ENCODE assay signal across 20 cellular contexts in the genomic region with DNA sequence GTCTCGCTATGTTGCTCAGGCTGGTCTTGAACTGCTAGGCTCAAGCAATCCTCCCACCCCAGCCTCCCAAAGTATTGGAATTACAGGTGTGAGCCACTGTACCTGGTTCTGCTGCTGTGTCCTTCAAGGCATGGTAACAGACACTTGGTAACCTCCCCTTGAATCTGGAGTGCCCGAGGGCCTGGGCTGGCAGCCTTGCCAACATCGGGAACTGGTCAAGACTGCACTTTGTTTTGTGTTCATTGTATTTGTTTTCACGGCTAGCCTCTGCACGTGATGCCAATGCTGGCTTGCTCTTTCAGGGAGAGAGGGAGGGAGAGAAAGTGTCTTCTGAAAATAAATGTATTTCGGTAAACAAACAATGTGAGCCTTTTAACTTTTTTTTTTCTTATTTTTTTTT. TPM values are rescaled to one million over a fixed set of nuclear protein-coding genes. Genes with fewer than 3 reads are reported as not detected.
DNase-seq lines count a peak whose midpoint lies in the region; ATAC-seq, FAIRE-seq and TF ChIP-seq lines count a peak whose summit lies in the region.
"Had no signal": no experiment of that assay in that cellular context is flagged by ENCODE, and none has a peak within 500 bp of the region (broad histone marks: within the 10 kb centered on the region; RNA-seq: fewer than 3 reads in every experiment).

No MANE protein-coding gene starts in this region.

- no peaks in the 10 kb centered on the region for H3K27me3 Mint-ChIP-seq in T-helper 2 cell treated with Interferon-gamma antibody and Interleukin-4, amounts not matched to agents 5 μg/mL and 100 μg/mL, for 36 hours (ENCODE audit: low read depth)
- H3K27me3 Mint-ChIP-seq: CD4-positive, alpha-beta memory T cell; naive thymus-derived CD8-positive, alpha-beta T cell had no signal

- ATAC-seq in K562, result no peak
- ATAC-seq in left lung, result peak; percentile 79
- ATAC-seq in HG03432 (IDR thresholded peaks at IDR 0.05; ENCODE audit: unreplicated experiment), result no peak
- ATAC-seq: A549; naive thymus-derived CD8-positive, alpha-beta T cell; Right ventricle myocardium inferior had no signal

- peak overlapping the region; percentile 62 for H3K27ac Mint-ChIP-seq in T-helper 2 cell treated with Interferon-gamma antibody and Interleukin-4, amounts not matched to agents 5 μg/mL and 100 μg/mL, for 36 hours
- H3K27ac Mint-ChIP-seq: T-helper 1 cell treated with Interleukin-12 subunit alpha and Interleukin-12 subunit beta and Interleukin-4 antibody, amounts not matched to agents 30 μg/mL and 1 μg/mL, for 36 hours had no signal

- CTCF ChIA-PET in K562 (lab: Yijun Ruan, JAX; ENCODE audit: low intra/inter-chr PET ratio), result no interaction called here

- H3K36me3 ChIP-seq in K562 (ENCODE audit: control insufficient read depth, insufficient read depth, low read length) (no peaks in the 10 kb centered on the region), left lung (no peaks in the 10 kb centered on the region)
- H3K36me3 ChIP-seq: brain microvascular endothelial cell, MG63 had no signal

- H3K4me1 ChIP-seq in K562 (replicated peaks in 1 of 2; ENCODE audit: control insufficient read depth in 2 of 2, insufficient read depth in 2 of 2, low read length in 2 of 2) (peaks cover 0 to 5% of the 10 kb centered on the region in 2 experiments; a peak in 1 of 5 replicates), left lung (no peaks in the 10 kb centered on the region)
- H3K4me1 ChIP-seq: A549, sigmoid colon had no signal

- H3K4me1 Mint-ChIP-seq in T-helper 2 cell treated with Interferon-gamma antibody and Interleukin-4, amounts not matched to agents 5 μg/mL and 100 μg/mL, for 36 hours (ENCODE audit: low read depth), result no peaks in the 10 kb centered on the region

- WGBS in K562 (ENCODE audit: insufficient coverage, low coverage, missing lambda C conversion rate), result 26% methylated on average over 6 of the region's 6 CpGs

- DNase-seq in T-helper 2 cell treated with Interferon-gamma antibody and Interleukin-4, amounts not matched to agents 5 μg/mL and 100 μg/mL, for 36 hours (ENCODE audit: low spot score), result no peak
- no peak for DNase-seq in T-helper 2 cell
- no peak for DNase-seq in K562 (ENCODE audit: extremely low read depth in 1 of 4, low spot score in 3 of 4)
- DNase-seq in left lung, result no peak
- no peak for DNase-seq in NCI-H345 treated with DMSO at 0.1 percent for 48 hours (lab: John Stamatoyannopoulos, UW; ENCODE audit: unreplicated experiment)
- DNase-seq in NCI-H1092 treated with DMSO at 0.1 percent for 48 hours (lab: John Stamatoyannopoulos, UW), result no peak
- DNase-seq: activated naive CD4-positive, alpha-beta T cell treated with Interleukin-2 at 50 U/mL for 16 hours; brain microvascular endothelial cell; CD4-positive, alpha-beta memory T cell; effector CD8-positive, alpha-beta T cell; MG63; naive thymus-derived CD8-positive, alpha-beta T cell; sigmoid colon; stimulated activated CD4-positive, alpha-beta T cell treated with anti-CD3 and anti-CD28 coated beads, Interleukin-4, amount 100 ng/mL, for 4 hours had no signal

- FAIRE-seq in K562 (lab: Jason Lieb, UNC), result no peak
- FAIRE-seq: A549 had no signal

- H2AFZ ChIP-seq in K562 (ENCODE audit: low read depth, low read length), result no peak overlapping the region

- TF ChIP-seq EP300 in K562 (IDR thresholded peaks at IDR 0.05; ENCODE audit: low read length), result no peak

- TF ChIP-seq RAD21 in K562 (CRISPR knock-in tag; conservative IDR thresholded peaks at IDR 0.05 in 1 of 2, IDR thresholded peaks at IDR 0.05 in 1 of 2), result no peak

- intact Hi-C loops in K562 (cut with micrococcal nuclease) (no loop called here), left lung (cut with DNase I) (no loop called here)

- BruUV-seq in K562 (replicated peaks; lab: Mats Ljungman, UMichigan), result no TSS peak

- no peaks in the 10 kb centered on the region for H3K9me3 Mint-ChIP-seq in T-helper 2 cell treated with Interferon-gamma antibody and Interleukin-4, amounts not matched to agents 5 μg/mL and 100 μg/mL, for 36 hours
- H3K9me3 Mint-ChIP-seq: CD4-positive, alpha-beta memory T cell; naive thymus-derived CD8-positive, alpha-beta T cell; T-helper 1 cell treated with Interleukin-12 subunit alpha and Interleukin-12 subunit beta and Interleukin-4 antibody, amounts not matched to agents 30 μg/mL and 1 μg/mL, for 36 hours had no signal

- no peak for TF ChIP-seq CTCF in K562 (IDR thresholded peaks at IDR 0.05 in 2 of 3, conservative IDR thresholded peaks at IDR 0.05 in 1 of 3; ENCODE audit: insufficient read depth in 2 of 3, low read depth in 1 of 3, low read length in 3 of 3)
- no peak for TF ChIP-seq CTCF in left lung (IDR thresholded peaks at IDR 0.05)

- peaks cover 11 to 29% of the 10 kb centered on the region in 2 experiments; a peak in 4 of 5 replicates for H3K27me3 ChIP-seq in K562 (ENCODE audit: control insufficient read depth in 2 of 2, insufficient read depth in 2 of 2, low read length in 2 of 2)
- H3K27me3 ChIP-seq in left lung, result no peaks in the 10 kb centered on the region
- H3K27me3 ChIP-seq: brain microvascular endothelial cell, MG63, sigmoid colon, upper lobe of left lung had no signal

- H3K4me3 Mint-ChIP-seq in T-helper 2 cell treated with Interferon-gamma antibody and Interleukin-4, amounts not matched to agents 5 μg/mL and 100 μg/mL, for 36 hours, result no peak overlapping the region
- H3K4me3 Mint-ChIP-seq: CD4-positive, alpha-beta memory T cell; naive thymus-derived CD8-positive, alpha-beta T cell; T-helper 1 cell treated with Interleukin-12 subunit alpha and Interleukin-12 subunit beta and Interleukin-4 antibody, amounts not matched to agents 30 μg/mL and 1 μg/mL, for 36 hours had no signal

- H3K4me3 ChIP-seq in K562 (no peak overlapping the region), left lung (no peak overlapping the region)
- H3K4me3 ChIP-seq: A549, MG63, sigmoid colon, upper lobe of left lung had no signal

- no peak overlapping the region for H3K9ac ChIP-seq in K562 (ENCODE audit: insufficient read depth in 1 of 2, low read depth in 2 of 2, low read length in 2 of 2)

- no peaks in the 10 kb centered on the region for H3K79me2 ChIP-seq in K562 (ENCODE audit: control insufficient read depth, insufficient read depth, low read length)

- H3K27ac ChIP-seq in K562 (ENCODE audit: extremely low read depth, low read depth, low read length), result no peak overlapping the region
- no peak overlapping the region for H3K27ac ChIP-seq in left lung
- peak overlapping the region; percentile 65 for H3K27ac ChIP-seq in temporal lobe (ENCODE audit: low read depth, low read length)
- H3K27ac ChIP-seq: A549, brain microvascular endothelial cell, sigmoid colon, upper lobe of left lung had no signal

- peaks cover 3% of the 10 kb centered on the region for H3K36me3 Mint-ChIP-seq in T-helper 2 cell treated with Interferon-gamma antibody and Interleukin-4, amounts not matched to agents 5 μg/mL and 100 μg/mL, for 36 hours (ENCODE audit: low read depth)

- no peaks in the 10 kb centered on the region; the same call in 1 of the 2 replicates for H4K20me1 ChIP-seq in K562 (replicated peaks; ENCODE audit: control insufficient read depth, insufficient read depth, low read length)

- H3K9me3 ChIP-seq in K562 (replicated peaks; ENCODE audit: control insufficient read depth, insufficient read depth, low read depth, low read length), result no peaks in the 10 kb centered on the region
- H3K9me3 ChIP-seq in left lung, result no peaks in the 10 kb centered on the region
- H3K9me3 ChIP-seq: A549, MG63, sigmoid colon, upper lobe of left lung had no signal

- H3K9me1 ChIP-seq in K562 (ENCODE audit: control insufficient read depth, insufficient read depth, low read length), result no peaks in the 10 kb centered on the region

- POLR2A ChIA-PET in K562 (lab: Yijun Ruan, JAX), result no interaction called here

- H3K4me2 ChIP-seq in K562 (ENCODE audit: insufficient read depth, low read length), result no peak overlapping the region
- H3K4me2 ChIP-seq: A549 had no signal

- in situ Hi-C loops in K562 (cut with MboI), result no loop called here

- TF ChIP-seq POLR2A in K562 (conservative IDR thresholded peaks at IDR 0.05), result no peak

TF ChIP-seq in K562, 482 proteins besides CTCF, POLR2A, EP300 and RAD21:
- TF ChIP-seq ZC3H8 (IDR thresholded peaks at IDR 0.05) (no peak), ZKSCAN8 (CRISPR knock-in tag; IDR thresholded peaks at IDR 0.05) (no peak), BHLHE40 (IDR thresholded peaks at IDR 0.05; ENCODE audit: low read length) (0 out of 2 replicates have a peak, but pooled peaks have one; percentile 28), CEBPG (CRISPR knock-in tag; IDR thresholded peaks at IDR 0.05) (no peak), CEBPG (tag; conservative IDR thresholded peaks at IDR 0.05 in 1 of 2, IDR thresholded peaks at IDR 0.05 in 1 of 2) (no peak)

RNA-seq across cellular contexts. Expression of gene CERS4, which starts 12.0 kb away (rescaled TPM):
- total RNA-seq in K562 (2011; cell fraction: chromatin; rRNA removed; ENCODE audit: low replicate concordance), result 5.9 and 13.8 TPM in 2 replicates
- total RNA-seq in K562 (2011; cell fraction: nucleolus; rRNA removed), result 7.5 and 9.3 TPM in 2 replicates
- 6.3 and 10.6 TPM in 2 replicates for total RNA-seq in K562 (2011; cell fraction: nucleoplasm; rRNA removed)
- total RNA-seq in K562 (2014; rRNA removed) (3.8 and 5.2 TPM in 2 replicates), K562 (2014; rRNA removed; fragmentation: Illumina TruSeq; extraction: Trizol) (1.1 and 1.4 TPM in 2 replicates), K562 (2015; rRNA removed; fragmentation: Illumina TruSeq; extraction: Trizol) (2.0 and 2.8 TPM in 2 replicates), K562 (2021) (3.7 and 3.8 TPM in 2 replicates), left lung (10 to 100 TPM; 36.8 to 38.6 TPM), temporal lobe (56.1 TPM)
- polyA plus RNA-seq in K562 (2011; rRNA removed) (4.4 and 7.4 TPM in 2 replicates), K562 (2014; fragmentation: Illumina TruSeq; extraction: Trizol) (1.3 and 3.1 TPM in 2 replicates), K562 (2014; fragmentation: Nextera tagmentation; extraction: Ambion mirVana) (under 1 TPM in 1 of 2 experiments, not detected in 1; 0.14 TPM), K562 (2014; rRNA removed) (4.3 and 5.6 TPM in 2 replicates)
- 9.3 and 12.9 TPM in 2 replicates for polyA plus RNA-seq in K562 (2011; cell fraction: cytosol; rRNA removed)
- polyA plus RNA-seq in K562 (2011; cell fraction: nucleus; rRNA removed), result 9.5 and 10.7 TPM in 2 replicates
- polyA plus RNA-seq in K562 (2012), result 1.4 and 6.1 TPM in 2 replicates
- 3.0 and 5.3 TPM in 2 replicates for polyA minus RNA-seq in K562 (2011; rRNA and poly(A)+ RNA removed)
- 3.1 and 5.9 TPM in 2 replicates for polyA minus RNA-seq in K562 (2011; cell fraction: cytosol; rRNA and poly(A)+ RNA removed)
- 2.7 and 4.4 TPM in 2 replicates for polyA minus RNA-seq in K562 (2011; cell fraction: nucleus; rRNA and poly(A)+ RNA removed)
